In genomic region chr10:9681655-9682054, GRCh38 we compare ENCODE assay signal across 24 cellular contexts.
DNase-seq lines count a peak whose midpoint lies in the region; ATAC-seq and TF ChIP-seq lines count a peak whose summit lies in the region.
"Had no signal": no experiment of that assay in that cellular context is flagged by ENCODE, and none has a peak within 500 bp of the region (broad histone marks: within the 10 kb centered on the region; RNA-seq: fewer than 3 reads in every experiment).

No MANE protein-coding gene starts in this region.

- no peak overlapping the region for H2AFZ ChIP-seq in Loucy (ENCODE audit: low read length)

- DNase-seq in BE2C (peak; percentile 14), GM12864 (ENCODE audit: low read depth) (no peak), cardiac fibroblast (ENCODE audit: low read depth in 2 of 2) (no peak), OCI-M1 (lab: John Stamatoyannopoulos, UW) (no peak)
- DNase-seq: activated CD4-positive, alpha-beta T cell treated with anti-CD3 and anti-CD28 coated beads for 4 hours; activated effector memory CD4-positive, alpha-beta T cell treated with Interleukin-2 at 50 U/mL for 16 hours; activated naive CD8-positive, alpha-beta T cell treated with anti-CD3 and anti-CD28 coated beads, Interleukin-2, amount 10 ng/mL, durations not matched to agents 7 days and 5 days; DMS79 treated with DMSO at 0.1 percent for 48 hours; effector memory CD8-positive, alpha-beta T cell; esophagus squamous epithelium; NCI-H1048; NCI-H187 treated with DMSO at 0.1 percent for 48 hours; occipital lobe; PC-3; Right ventricle myocardium superior; small intestine; stimulated activated naive CD8-positive, alpha-beta T cell treated with anti-CD3 and anti-CD28 coated beads, Interleukin-15, Interleukin-2, amounts not matched to agents 100 U/mL and 50 U/mL, for 24 hours; T-helper 1 cell; thyroid gland had no signal

- peak; percentile 41 for TF ChIP-seq CTCF in BE2C (IDR thresholded peaks at IDR 0.05; ENCODE audit: low read depth, low read length)
- peak; percentile 51 for TF ChIP-seq CTCF in GM12864 (IDR thresholded peaks at IDR 0.05; ENCODE audit: low read depth, low read length, missing control alignments)
- TF ChIP-seq CTCF in Loucy (conservative IDR thresholded peaks at IDR 0.05; ENCODE audit: low read length) = peak; percentile 39
- peak; percentile 21 for TF ChIP-seq CTCF in cardiac fibroblast (IDR thresholded peaks at IDR 0.05; ENCODE audit: low read depth, low read length)

- H3K36me3 ChIP-seq in BE2C (no peaks in the 10 kb centered on the region), Loucy (ENCODE audit: insufficient read depth, low read length) (no peaks in the 10 kb centered on the region)
- H3K36me3 ChIP-seq: esophagus squamous epithelium, thyroid gland had no signal

- no peaks in the 10 kb centered on the region for H3K79me2 ChIP-seq in Loucy (ENCODE audit: insufficient read depth, low read length)

- H3F3A ChIP-seq in Loucy (ENCODE audit: low read depth) = no peaks in the 10 kb centered on the region

- ATAC-seq in GM21515 (IDR thresholded peaks at IDR 0.05; ENCODE audit: unreplicated experiment) (no peak), HG02938 (IDR thresholded peaks at IDR 0.05; ENCODE audit: unreplicated experiment) (no peak), HG03378 (IDR thresholded peaks at IDR 0.05; ENCODE audit: unreplicated experiment) (no peak)
- ATAC-seq: effector memory CD8-positive, alpha-beta T cell; PC-3; stimulated activated naive CD8-positive, alpha-beta T cell treated with anti-CD3 and anti-CD28 coated beads, Interleukin-15, Interleukin-2, amounts not matched to agents 100 U/mL and 50 U/mL, for 24 hours had no signal

- H3K27me3 ChIP-seq in BE2C (no peaks in the 10 kb centered on the region), Loucy (ENCODE audit: insufficient read depth, low read length, poor library complexity, severe bottlenecking) (no peaks in the 10 kb centered on the region)
- H3K27me3 ChIP-seq: esophagus squamous epithelium, thyroid gland had no signal

- H3K9me2 ChIP-seq in Loucy (replicated peaks; ENCODE audit: low read depth, low read length) = no peaks in the 10 kb centered on the region

- H4K20me1 ChIP-seq in Loucy (ENCODE audit: insufficient read depth, low read length, poor library complexity, severe bottlenecking) = no peaks in the 10 kb centered on the region

- H3K4me2 ChIP-seq in Loucy (ENCODE audit: low read depth, low read length, poor library complexity, severe bottlenecking) = no peak overlapping the region
- H3K4me2 ChIP-seq: KMS-11 had no signal

- H3K9me3 ChIP-seq in BE2C (no peaks in the 10 kb centered on the region), Loucy (ENCODE audit: insufficient read depth, low read depth, low read length) (no peaks in the 10 kb centered on the region)
- H3K9me3 ChIP-seq: thyroid gland had no signal

- H3K4me1 ChIP-seq in BE2C (no peaks in the 10 kb centered on the region), Loucy (ENCODE audit: insufficient read depth, low read length, poor library complexity, severe bottlenecking) (no peaks in the 10 kb centered on the region)
- H3K4me1 ChIP-seq: esophagus squamous epithelium, thyroid gland had no signal

- H3K9ac ChIP-seq in Loucy (ENCODE audit: low read depth, low read length, poor library complexity, severe bottlenecking) = no peak overlapping the region
- H3K9ac ChIP-seq: KMS-11 had no signal

- H3K4me3 ChIP-seq in BE2C (ENCODE audit: low read depth, low read length) = no peak overlapping the region
- no peak overlapping the region for H3K4me3 ChIP-seq in GM12864 (ENCODE audit: low read depth, low read length)
- no peak overlapping the region for H3K4me3 ChIP-seq in Loucy (ENCODE audit: low read length, poor library complexity, severe bottlenecking)
- H3K4me3 ChIP-seq in cardiac fibroblast (replicated peaks in 1 of 2; ENCODE audit: low read depth in 2 of 2, low read length in 2 of 2) = no peak overlapping the region
- H3K4me3 ChIP-seq: esophagus squamous epithelium, thyroid gland had no signal
